1 cellular context compared by ENCODE assay signal in genomic region chr12:9707864-9708808, GRCh38.
TF ChIP-seq lines count a peak whose summit lies in the region.

No MANE protein-coding gene starts in this region.

TF ChIP-seq in HEK293, 187 proteins besides CTCF, POLR2A, EP300 and RAD21 (continued from another document):
- TF ChIP-seq ZNF654 (tag by site-specific recombination; IDR thresholded peaks at IDR 0.05; ENCODE audit: low read depth) = peak; percentile 52
- TF ChIP-seq PRDM10 (tag by site-specific recombination; IDR thresholded peaks at IDR 0.05) = 0 out of 2 replicates have a peak, but pooled peaks have one; percentile 17
- no peak for TF ChIP-seq BCL6B (tag by site-specific recombination; IDR thresholded peaks at IDR 0.05)
- TF ChIP-seq TCF7L2 (IDR thresholded peaks at IDR 0.05; ENCODE audit: borderline replicate concordance, low read depth, low read length) = no peak
- TF ChIP-seq, protein P1, sequence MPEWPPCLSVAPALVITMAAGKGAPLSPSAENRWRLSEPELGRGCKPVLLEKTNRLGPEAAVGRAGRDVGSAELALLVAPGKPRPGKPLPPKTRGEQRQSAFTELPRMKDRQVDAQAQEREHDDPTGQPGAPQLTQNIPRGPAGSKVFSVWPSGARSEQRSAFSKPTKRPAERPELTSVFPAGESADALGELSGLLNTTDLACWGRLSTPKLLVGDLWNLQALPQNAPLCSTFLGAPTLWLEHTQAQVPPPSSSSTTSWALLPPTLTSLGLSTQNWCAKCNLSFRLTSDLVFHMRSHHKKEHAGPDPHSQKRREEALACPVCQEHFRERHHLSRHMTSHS (tag by site-specific recombination; IDR thresholded peaks at IDR 0.05) = no peak
- no peak for TF ChIP-seq ZNF211 (tag by site-specific recombination; IDR thresholded peaks at IDR 0.05; ENCODE audit: low read depth)
- TF ChIP-seq OVOL3 (tag by site-specific recombination; IDR thresholded peaks at IDR 0.05) = peak; percentile 46; the same call in 1 of the 2 replicates
- TF ChIP-seq ZNF677 (tag by site-specific recombination; IDR thresholded peaks at IDR 0.05) = no peak
- TF ChIP-seq, protein P2, sequence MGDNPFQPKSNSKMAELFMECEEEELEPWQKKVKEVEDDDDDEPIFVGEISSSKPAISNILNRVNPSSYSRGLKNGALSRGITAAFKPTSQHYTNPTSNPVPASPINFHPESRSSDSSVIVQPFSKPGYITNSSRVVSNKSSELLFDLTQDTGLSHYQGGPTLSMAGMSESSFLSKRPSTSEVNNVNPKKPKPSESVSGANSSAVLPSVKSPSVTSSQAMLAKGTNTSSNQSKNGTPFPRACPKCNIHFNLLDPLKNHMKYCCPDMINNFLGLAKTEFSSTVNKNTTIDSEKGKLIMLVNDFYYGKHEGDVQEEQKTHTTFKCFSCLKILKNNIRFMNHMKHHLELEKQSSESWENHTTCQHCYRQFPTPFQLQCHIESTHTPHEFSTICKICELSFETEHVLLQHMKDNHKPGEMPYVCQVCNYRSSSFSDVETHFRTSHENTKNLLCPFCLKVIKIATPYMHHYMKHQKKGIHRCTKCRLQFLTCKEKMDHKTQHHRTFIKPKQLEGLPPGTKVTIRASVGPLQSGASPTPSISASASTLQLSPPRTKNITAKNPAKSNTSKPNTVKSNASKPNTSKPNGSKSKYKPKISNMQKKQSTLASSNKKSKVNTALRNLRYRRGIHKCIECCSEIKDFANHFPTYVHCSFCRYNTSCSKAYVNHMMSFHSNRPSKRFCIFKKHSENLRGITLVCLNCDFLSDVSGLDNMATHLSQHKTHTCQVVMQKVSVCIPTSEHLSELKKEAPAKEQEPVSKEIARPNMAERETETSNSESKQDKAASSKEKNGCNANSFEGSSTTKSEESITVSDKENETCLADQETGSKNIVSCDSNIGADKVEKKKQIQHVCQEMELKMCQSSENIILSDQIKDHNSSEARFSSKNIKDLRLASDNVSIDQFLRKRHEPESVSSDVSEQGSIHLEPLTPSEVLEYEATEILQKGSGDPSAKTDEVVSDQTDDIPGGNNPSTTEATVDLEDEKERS (tag by site-specific recombination; IDR thresholded peaks at IDR 0.05) = no peak
